8 cellular contexts compared by ENCODE assay signal in genomic region chr22:46537946-46538815, GRCh38. TPM values are rescaled to one million over a fixed set of nuclear protein-coding genes. Genes with fewer than 3 reads are reported as not detected.
DNase-seq lines count a peak whose midpoint lies in the region; ATAC-seq and TF ChIP-seq lines count a peak whose summit lies in the region.

No MANE protein-coding gene starts in this region.

- H3K36me3 Mint-ChIP-seq in memory B cell: no peaks in the 10 kb centered on the region
- H3K36me3 Mint-ChIP-seq in activated CD4-positive, alpha-beta T cell treated with anti-CD3 and anti-CD28 coated beads, Interleukin-2, amount 10 ng/mL, durations not matched to agents 7 days and 5 days (ENCODE audit: low read depth): no peaks in the 10 kb centered on the region

- DNase-seq in AG08396 (ENCODE audit: low spot score) (peak; percentile 56), choroid plexus epithelial cell (ENCODE audit: low read depth) (peak; percentile 52), memory B cell (ENCODE audit: low spot score in 2 of 2) (no peak), GDM1 (lab: John Stamatoyannopoulos, UW) (no peak)
- DNase-seq in activated CD4-positive, alpha-beta T cell treated with anti-CD3 and anti-CD28 coated beads, Interleukin-2, amount 10 ng/mL, durations not matched to agents 7 days and 5 days: no peak

- CTCF ChIA-PET in activated CD4-positive, alpha-beta T cell treated with anti-CD3 and anti-CD28 coated beads, Interleukin-2, amount 10 ng/mL, durations not matched to agents 7 days and 5 days (lab: Charles Lee): interaction anchor here (1.7 kb wide), 1 partner anchor 171 kb away, joined by 8 read pairs; no protein-coding TSS in a partner anchor

- H3K4me3 Mint-ChIP-seq in memory B cell: peak overlapping the region; percentile 22
- H3K4me3 Mint-ChIP-seq in activated CD4-positive, alpha-beta T cell treated with anti-CD3 and anti-CD28 coated beads, Interleukin-2, amount 10 ng/mL, durations not matched to agents 7 days and 5 days: no peak overlapping the region

- H3K9me3 ChIP-seq in HUES6 (ENCODE audit: control insufficient read depth, insufficient read depth, low read depth, low read length): peaks cover 10% of the 10 kb centered on the region; the same call in 1 of the 2 replicates

- POLR2A ChIA-PET in activated CD4-positive, alpha-beta T cell treated with anti-CD3 and anti-CD28 coated beads, Interleukin-2, amount 10 ng/mL, durations not matched to agents 7 days and 5 days (lab: Charles Lee): no interaction called here

- H3K4me3 ChIP-seq in HUES6 (ENCODE audit: low read depth, low read length): peak overlapping the region; percentile 54
- H3K4me3 ChIP-seq in choroid plexus epithelial cell (ENCODE audit: low read depth, low read length): peak overlapping the region; percentile 42

- H3K9me3 Mint-ChIP-seq in memory B cell: no peaks in the 10 kb centered on the region
- H3K9me3 Mint-ChIP-seq in activated CD4-positive, alpha-beta T cell treated with anti-CD3 and anti-CD28 coated beads, Interleukin-2, amount 10 ng/mL, durations not matched to agents 7 days and 5 days: no peaks in the 10 kb centered on the region

- H3K4me1 ChIP-seq in HUES6 (ENCODE audit: control insufficient read depth, insufficient read depth, low read length): peaks cover 5% of the 10 kb centered on the region

- ATAC-seq in memory B cell (ENCODE audit: low read depth) (no peak), GM21423 (IDR thresholded peaks at IDR 0.05; ENCODE audit: unreplicated experiment) (no peak), GM21360 (IDR thresholded peaks at IDR 0.05; ENCODE audit: unreplicated experiment) (no peak)

- no peak overlapping the region for H3K9ac ChIP-seq in HUES6 (ENCODE audit: low read length)

- H3K27ac ChIP-seq in HUES6 (ENCODE audit: low read depth, low read length): no peak overlapping the region

- peaks cover 8% of the 10 kb centered on the region for H3K4me1 Mint-ChIP-seq in memory B cell
- H3K4me1 Mint-ChIP-seq in activated CD4-positive, alpha-beta T cell treated with anti-CD3 and anti-CD28 coated beads, Interleukin-2, amount 10 ng/mL, durations not matched to agents 7 days and 5 days: no peaks in the 10 kb centered on the region

- no peak overlapping the region for H3K27ac Mint-ChIP-seq in memory B cell
- no peak overlapping the region for H3K27ac Mint-ChIP-seq in activated CD4-positive, alpha-beta T cell treated with anti-CD3 and anti-CD28 coated beads, Interleukin-2, amount 10 ng/mL, durations not matched to agents 7 days and 5 days

- H3K27me3 ChIP-seq in HUES6 (ENCODE audit: control insufficient read depth, insufficient read depth, low read length): peaks cover 58% of the 10 kb centered on the region

- peaks cover 14% of the 10 kb centered on the region for H3K27me3 Mint-ChIP-seq in memory B cell
- H3K27me3 Mint-ChIP-seq in activated CD4-positive, alpha-beta T cell treated with anti-CD3 and anti-CD28 coated beads, Interleukin-2, amount 10 ng/mL, durations not matched to agents 7 days and 5 days: peaks cover 35% of the 10 kb centered on the region

- TF ChIP-seq CTCF in choroid plexus epithelial cell (conservative IDR thresholded peaks at IDR 0.05; ENCODE audit: low read depth, low read length): peak; percentile 16

- H3K36me3 ChIP-seq in HUES6 (ENCODE audit: control insufficient read depth, insufficient read depth, low read length): peaks cover 16% of the 10 kb centered on the region

RNA-seq across cellular contexts. Expression of gene CELSR1, which starts 0.8 kb away (rescaled TPM):
- total RNA-seq in activated CD4-positive, alpha-beta T cell treated with anti-CD3 and anti-CD28 coated beads, Interleukin-2, amount 10 ng/mL, durations not matched to agents 7 days and 5 days: under 1 TPM; 0.20 to 0.23 TPM

Comparison
In these comparisons a context has a peak if more than half of its experiments do, and no peak if none do; other contexts are left out.
1. DNase-seq: peak in AG08396 (single experiment) and choroid plexus epithelial cell (single experiment); none in memory B cell (0 of 2), GDM1 (single experiment) and activated CD4-positive, alpha-beta T cell treated with anti-CD3 and anti-CD28 coated beads, Interleukin-2, amount 10 ng/mL, durations not matched to agents 7 days and 5 days (single experiment).